29 cellular contexts compared by ENCODE assay signal in genomic region chr12:88805286-88805685, GRCh38.
DNase-seq lines count a peak whose midpoint lies in the region; ATAC-seq and TF ChIP-seq lines count a peak whose summit lies in the region.
"Had no signal": no experiment of that assay in that cellular context is flagged by ENCODE, and none has a peak within 500 bp of the region (broad histone marks: within the 10 kb centered on the region; RNA-seq: fewer than 3 reads in every experiment).

No MANE protein-coding gene starts in this region.

- no peak for TF ChIP-seq CTCF in GM23338 (conservative IDR thresholded peaks at IDR 0.05; ENCODE audit: low read depth in 2 of 2)
- TF ChIP-seq CTCF in neural progenitor cell (IDR thresholded peaks at IDR 0.05) = no peak

- H3K79me2 ChIP-seq in GM23338 (replicated peaks; ENCODE audit: insufficient read depth) (no peaks in the 10 kb centered on the region), neural progenitor cell (ENCODE audit: low read depth) (no peaks in the 10 kb centered on the region)

- no peak overlapping the region for H3K4me2 ChIP-seq in GM23338
- H3K4me2 ChIP-seq in neural progenitor cell = no peak overlapping the region

- H3K9me3 ChIP-seq in adipocyte (ENCODE audit: control insufficient read depth, low read length) (no peaks in the 10 kb centered on the region), neural progenitor cell (ENCODE audit: low read depth) (no peaks in the 10 kb centered on the region)
- H3K9me3 ChIP-seq: adrenal gland, gastroesophageal sphincter, pancreas had no signal

- H3K36me3 Mint-ChIP-seq in GM23338 (ENCODE audit: low read depth) = no peaks in the 10 kb centered on the region
- H3K36me3 Mint-ChIP-seq in neural progenitor cell = no peaks in the 10 kb centered on the region
- H3K36me3 Mint-ChIP-seq: brain, T-cell had no signal

- H3K27me3 ChIP-seq in GM23338 (ENCODE audit: insufficient read depth) = no peaks in the 10 kb centered on the region
- H3K27me3 ChIP-seq in adipocyte (replicated peaks; ENCODE audit: control insufficient read depth, insufficient read depth, low read length) = no peaks in the 10 kb centered on the region
- no peaks in the 10 kb centered on the region for H3K27me3 ChIP-seq in neural progenitor cell
- H3K27me3 ChIP-seq: adrenal gland, gastroesophageal sphincter, pancreas had no signal

- H3K9ac ChIP-seq in adipocyte (ENCODE audit: low read length) (peak overlapping the region; percentile 39), neural progenitor cell (no peak overlapping the region)

- H4K20me1 ChIP-seq in GM23338 (replicated peaks; ENCODE audit: insufficient read depth) (no peaks in the 10 kb centered on the region), neural progenitor cell (ENCODE audit: low read depth) (no peaks in the 10 kb centered on the region)

- ATAC-seq in GM23338 (no peak), HG03442 (IDR thresholded peaks at IDR 0.05; ENCODE audit: unreplicated experiment) (no peak), HG03280 (IDR thresholded peaks at IDR 0.05; ENCODE audit: unreplicated experiment) (no peak)
- ATAC-seq: activated CD4-positive, CD25-positive, alpha-beta regulatory T cell treated with anti-CD3 and anti-CD28 coated beads, Interleukin-2, amount 50 U/mL, for 24 hours; activated CD8-positive, alpha-beta T cell treated with anti-CD3 and anti-CD28 coated beads for 36 hours; gastroesophageal sphincter; pancreas; right cardiac atrium; stimulated activated naive CD8-positive, alpha-beta T cell treated with anti-CD3 and anti-CD28 coated beads, Interleukin-15, Interleukin-2, amounts not matched to agents 100 U/mL and 50 U/mL, for 24 hours; T-cell had no signal

- no peaks in the 10 kb centered on the region for H3F3A ChIP-seq in GM23338 (replicated peaks; ENCODE audit: low read depth)
- H3F3A ChIP-seq in neural progenitor cell (ENCODE audit: low read depth) = no peaks in the 10 kb centered on the region

- H3K27ac Mint-ChIP-seq in GM23338 (no peak overlapping the region), neural progenitor cell (no peak overlapping the region)
- H3K27ac Mint-ChIP-seq: activated CD8-positive, alpha-beta T cell treated with anti-CD3 and anti-CD28 coated beads for 36 hours; nephron; T-cell had no signal

- H3K27me3 Mint-ChIP-seq in GM23338 (ENCODE audit: insufficient read depth, low read depth, poor library complexity) (peaks cover 2% of the 10 kb centered on the region), neural progenitor cell (ENCODE audit: insufficient read depth, low read depth) (peaks cover 2% of the 10 kb centered on the region)
- H3K27me3 Mint-ChIP-seq: activated CD8-positive, alpha-beta T cell treated with anti-CD3 and anti-CD28 coated beads for 36 hours; brain; T-cell had no signal

- H2AFZ ChIP-seq in GM23338 (peak overlapping the region; percentile 86), neural progenitor cell (replicated peaks) (peak overlapping the region; percentile 88)

- peak; percentile 63 for DNase-seq in AG20443 (ENCODE audit: low spot score)
- DNase-seq in GM23338 (ENCODE audit: low spot score) = no peak
- no peak for DNase-seq in adipocyte (ENCODE audit: low read depth)
- DNase-seq in neural progenitor cell (ENCODE audit: low spot score) = no peak
- no peak for DNase-seq in ureter (ENCODE audit: low spot score)
- DNase-seq in activated CD4-positive, alpha-beta T cell treated with anti-CD3 and anti-CD28 coated beads, Interleukin-2, amount 50 U/mL, for 48 hours = no peak
- DNase-seq: activated CD8-positive, alpha-beta T cell treated with anti-CD3 and anti-CD28 coated beads for 36 hours; activated gamma-delta T cell; activated T-cell treated with anti-CD3 and anti-CD28 coated beads for 4 hours; adrenal gland; GF-D8; hypothalamus; KG1; NCI-H1092; NCI-H1930; NCI-H226; NCI-H774; pancreas; right cardiac atrium; SIG-M5; stimulated activated CD4-positive, alpha-beta T cell treated with anti-CD3 and anti-CD28 coated beads, Interleukin-12 subunit alpha, Interleukin-12 subunit beta, amount 100 ng/mL, for 4 hours; stimulated activated naive CD8-positive, alpha-beta T cell treated with anti-CD3 and anti-CD28 coated beads, Interleukin-15, Interleukin-2, amounts not matched to agents 100 U/mL and 50 U/mL, for 24 hours; T-cell had no signal

- H3K27ac ChIP-seq in GM23338 (ENCODE audit: low read depth) = no peak overlapping the region
- H3K27ac ChIP-seq in neural progenitor cell = no peak overlapping the region
- H3K27ac ChIP-seq: adrenal gland, gastroesophageal sphincter, pancreas had no signal

- H3K4me1 Mint-ChIP-seq in GM23338 (no peaks in the 10 kb centered on the region), neural progenitor cell (no peaks in the 10 kb centered on the region)
- H3K4me1 Mint-ChIP-seq: brain, nephron, T-cell had no signal

- H3K9me3 Mint-ChIP-seq in GM23338 = no peaks in the 10 kb centered on the region
- no peaks in the 10 kb centered on the region for H3K9me3 Mint-ChIP-seq in neural progenitor cell
- H3K9me3 Mint-ChIP-seq: brain, nephron had no signal

- H3K4me1 ChIP-seq in GM23338 (ENCODE audit: insufficient read depth) (0 out of 2 replicates have a peak, but pooled peaks cover 3% of the 10 kb centered on the region), adipocyte (ENCODE audit: control insufficient read depth, insufficient read depth, low read length) (peaks cover 12% of the 10 kb centered on the region), neural progenitor cell (no peaks in the 10 kb centered on the region)
- H3K4me1 ChIP-seq: adrenal gland, pancreas had no signal

- H3K4me3 ChIP-seq in GM23338 (no peak overlapping the region), adipocyte (ENCODE audit: low read length) (no peak overlapping the region), neural progenitor cell (no peak overlapping the region)
- H3K4me3 ChIP-seq: adrenal gland, gastroesophageal sphincter, pancreas had no signal

- H3K9me2 ChIP-seq in GM23338 (ENCODE audit: insufficient read depth) = no peaks in the 10 kb centered on the region

- H3K36me3 ChIP-seq in GM23338 (ENCODE audit: insufficient read depth) (no peaks in the 10 kb centered on the region), adipocyte (ENCODE audit: control insufficient read depth, insufficient read depth, low read length, severe bottlenecking) (no peaks in the 10 kb centered on the region), neural progenitor cell (no peaks in the 10 kb centered on the region)
- H3K36me3 ChIP-seq: adrenal gland, gastroesophageal sphincter, pancreas had no signal

- H3K4me3 Mint-ChIP-seq in GM23338 = no peak overlapping the region
- no peak overlapping the region for H3K4me3 Mint-ChIP-seq in neural progenitor cell
- H3K4me3 Mint-ChIP-seq: activated CD8-positive, alpha-beta T cell treated with anti-CD3 and anti-CD28 coated beads for 36 hours; brain; nephron; T-cell had no signal

TF ChIP-seq in GM23338, 12 proteins besides CTCF, POLR2A, EP300 and RAD21 (continues in another document):
- no peak for TF ChIP-seq CREB1 (CRISPR knock-in tag; IDR thresholded peaks at IDR 0.05; ENCODE audit: low read depth)
- TF ChIP-seq EZH2phosphoT487 (IDR thresholded peaks at IDR 0.05; ENCODE audit: unreplicated experiment) = no peak
- TF ChIP-seq EZH2 (IDR thresholded peaks at IDR 0.05; ENCODE audit: low read depth, unreplicated experiment) = no peak
- TF ChIP-seq JUNB (IDR thresholded peaks at IDR 0.05; ENCODE audit: unreplicated experiment) = no peak
- no peak for TF ChIP-seq STAT1 (IDR thresholded peaks at IDR 0.05; ENCODE audit: unreplicated experiment)
- no peak for TF ChIP-seq NANOG (IDR thresholded peaks at IDR 0.05; ENCODE audit: borderline replicate concordance)
- TF ChIP-seq POLR2AphosphoS5 (IDR thresholded peaks at IDR 0.05; ENCODE audit: low read depth) = no peak
- TF ChIP-seq ZNF114 (CRISPR knock-in tag; IDR thresholded peaks at IDR 0.05) = no peak
- no peak for TF ChIP-seq ZNF331 (CRISPR knock-in tag; IDR thresholded peaks at IDR 0.05; ENCODE audit: low read depth)
- no peak for TF ChIP-seq ETS1 (IDR thresholded peaks at IDR 0.05)
- TF ChIP-seq REST (IDR thresholded peaks at IDR 0.05; ENCODE audit: unreplicated experiment) = no peak
